8 cellular contexts compared by ENCODE assay signal in genomic region chr1:50959303-50959912, GRCh38. TPM values are rescaled to one million over a fixed set of nuclear protein-coding genes. Genes with fewer than 3 reads are reported as not detected.
DNase-seq lines count a peak whose midpoint lies in the region; ATAC-seq, FAIRE-seq and TF ChIP-seq lines count a peak whose summit lies in the region.

No MANE protein-coding gene starts in this region.

- peak; percentile 1 for ATAC-seq in GM19438 (IDR thresholded peaks at IDR 0.05; ENCODE audit: low read depth, unreplicated experiment)
- no peak for ATAC-seq in GM18858 (IDR thresholded peaks at IDR 0.05; ENCODE audit: unreplicated experiment)

- H3K4me1 ChIP-seq in adipocyte (ENCODE audit: control insufficient read depth, insufficient read depth, low read length) = peaks cover 5% of the 10 kb centered on the region
- no peaks in the 10 kb centered on the region for H3K4me1 ChIP-seq in iPS-15b (ENCODE audit: control insufficient read depth, insufficient read depth, low read length)
- no peaks in the 10 kb centered on the region for H3K4me1 ChIP-seq in small intestine (ENCODE audit: control insufficient read depth in 2 of 2, insufficient read depth in 1 of 2, low read depth in 1 of 2, low read length in 1 of 2)

- H3K9me3 ChIP-seq in adipocyte (ENCODE audit: control insufficient read depth, low read length) (no peaks in the 10 kb centered on the region), iPS-15b (ENCODE audit: control insufficient read depth, insufficient read depth, low read length) (no peaks in the 10 kb centered on the region), small intestine (ENCODE audit: control insufficient read depth, low read depth) (no peaks in the 10 kb centered on the region)

- TF ChIP-seq CTCF in Calu3 (IDR thresholded peaks at IDR 0.05; ENCODE audit: unreplicated experiment) = no peak

- intact Hi-C loops in Calu3 (cut with micrococcal nuclease; ENCODE audit: unreplicated experiment) = loop anchor here (10.0 kb wide), 1 partner anchor 185 kb away; no protein-coding TSS in a partner anchor

- peak overlapping the region; percentile 63 to 85 for H3K27ac ChIP-seq in small intestine (ENCODE audit: low read depth in 1 of 2, low read length in 1 of 2)

- H3K27me3 ChIP-seq in adipocyte (replicated peaks; ENCODE audit: control insufficient read depth, insufficient read depth, low read length) = no peaks in the 10 kb centered on the region
- H3K27me3 ChIP-seq in iPS-15b (ENCODE audit: control insufficient read depth, insufficient read depth, low read length) = peaks cover 8% of the 10 kb centered on the region
- no peaks in the 10 kb centered on the region for H3K27me3 ChIP-seq in small intestine (ENCODE audit: control insufficient read depth in 2 of 2, insufficient read depth in 2 of 2, low read length in 2 of 2)

- CTCF ChIA-PET in Calu3 (lab: Charles Lee) = interaction anchor here (0.6 kb wide), 1 partner anchor 1349 kb away, joined by 3 read pairs; no protein-coding TSS in a partner anchor

- H3K36me3 Mint-ChIP-seq in Calu3 (ENCODE audit: insufficient read depth, unreplicated experiment) = peaks cover 20% of the 10 kb centered on the region

- H3K9me3 Mint-ChIP-seq in Calu3 (ENCODE audit: low read depth, unreplicated experiment) = no peaks in the 10 kb centered on the region

- H3K4me3 ChIP-seq in adipocyte (ENCODE audit: low read length) = peak overlapping the region; percentile 100
- H3K4me3 ChIP-seq in iPS-15b (ENCODE audit: low read depth, low read length) = peak overlapping the region; percentile 69
- peak overlapping the region; percentile 81 to 94 for H3K4me3 ChIP-seq in small intestine (ENCODE audit: low read depth in 1 of 2, low read length in 2 of 2)

- H3K27me3 Mint-ChIP-seq in Calu3 (ENCODE audit: unreplicated experiment) = no peaks in the 10 kb centered on the region

- BruUV-seq in Calu3 (replicated peaks; lab: Mats Ljungman, UMichigan) = no TSS peak

- H3K9ac ChIP-seq in adipocyte (ENCODE audit: low read length) = peak overlapping the region; percentile 94
- H3K9ac ChIP-seq in iPS-15b (ENCODE audit: low read depth, low read length) = peak overlapping the region; percentile 81

- peak overlapping the region; percentile 67 for H3K27ac Mint-ChIP-seq in Calu3 (ENCODE audit: unreplicated experiment)

- DNase-seq in Calu3 (no peak), NCI-H1105 (lab: John Stamatoyannopoulos, UW) (peak; percentile 62), adipocyte (ENCODE audit: low read depth) (peak; percentile 47), small intestine (peak; percentile 46), ureter (ENCODE audit: low spot score) (no peak)

- WGBS in small intestine, 3 donors = 0 to 1% (median 0%) methylated on average over 17 to 38 of the region's 38 CpGs

- H3K36me3 ChIP-seq in adipocyte (ENCODE audit: control insufficient read depth, insufficient read depth, low read length, severe bottlenecking) = no peaks in the 10 kb centered on the region
- H3K36me3 ChIP-seq in iPS-15b (ENCODE audit: control insufficient read depth, insufficient read depth, low read length) = no peaks in the 10 kb centered on the region
- H3K36me3 ChIP-seq in small intestine (ENCODE audit: control insufficient read depth in 2 of 2, insufficient read depth in 2 of 2, low read length in 2 of 2) = no peaks in the 10 kb centered on the region

- no peak for FAIRE-seq in small intestine (lab: Jason Lieb, UNC)

- peaks cover 18% of the 10 kb centered on the region for H3K4me1 Mint-ChIP-seq in Calu3 (ENCODE audit: low read depth, unreplicated experiment)

- H3K4me3 Mint-ChIP-seq in Calu3 (ENCODE audit: low read depth, unreplicated experiment) = peak overlapping the region; percentile 83

RNA-seq across cellular contexts. Expression of gene FAF1, which starts 0.7 kb away (rescaled TPM):
- total RNA-seq in Calu3 (2022) (94.8 and 104 TPM in 2 replicates), ureter (80.6 TPM)
- 10 to 100 TPM; 19.5 to 37.2 (median 27.8) TPM for polyA plus RNA-seq in small intestine

RNA-seq across cellular contexts. Expression of gene CDKN2C, which starts 10.6 kb away (rescaled TPM):
- total RNA-seq in Calu3 (2022) (36.8 and 40.2 TPM in 2 replicates), ureter (11.0 TPM)
- polyA plus RNA-seq in small intestine = 10 to 100 TPM; 12.5 to 18.3 (median 15.1) TPM

Comparison
In these comparisons a context has a peak if more than half of its experiments do, and no peak if none do; other contexts are left out.
1. DNase-seq: peak in NCI-H1105 (single experiment), adipocyte (single experiment) and small intestine (single experiment); none in Calu3 (single experiment) and ureter (single experiment).
2. Peak in every context shown above with its lines, with median percentiles within 50 percentile points of each other: H3K4me3 ChIP-seq.